ENCODE assay signal across 8 cellular contexts in the genomic region with DNA sequence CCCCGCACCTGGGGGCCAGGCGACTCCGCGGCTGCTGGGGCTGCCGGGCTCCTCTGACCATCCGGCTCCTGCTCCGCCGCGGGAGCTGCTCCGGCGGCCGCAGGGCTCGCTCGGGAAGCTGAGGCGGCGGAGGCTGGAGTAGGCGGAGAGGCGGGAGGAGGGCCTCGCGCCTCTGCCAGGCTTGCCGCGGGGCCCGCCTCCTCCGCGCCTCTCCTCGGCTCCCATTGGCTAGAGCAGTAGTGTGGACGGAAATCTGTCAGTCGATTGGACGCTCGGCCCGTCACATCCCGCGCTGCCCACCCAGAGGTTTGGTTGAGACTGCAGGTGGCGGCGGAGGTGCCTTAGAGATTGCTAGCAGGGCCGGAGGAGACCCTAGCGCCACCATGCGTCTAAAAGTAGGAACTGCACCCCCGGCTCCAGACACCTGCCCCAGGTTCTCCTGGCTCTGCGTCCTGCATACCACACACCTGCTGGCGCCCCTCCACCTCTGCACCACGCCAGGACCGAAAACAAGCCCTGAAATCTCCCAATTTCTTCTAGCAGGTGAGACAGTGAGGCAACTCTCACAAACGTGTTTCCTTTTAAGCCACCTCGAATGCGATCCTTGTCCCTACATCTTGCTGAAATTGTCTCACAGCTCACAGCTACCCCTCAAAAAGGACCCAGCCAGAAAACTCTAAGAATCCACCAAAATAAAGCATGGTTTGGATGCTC. TPM values are rescaled to one million over a fixed set of nuclear protein-coding genes. Genes with fewer than 3 reads are reported as not detected.
DNase-seq lines count a peak whose midpoint lies in the region; ATAC-seq, FAIRE-seq and TF ChIP-seq lines count a peak whose summit lies in the region.

TSS of gene SCAI (minus strand) at position 152 of the 714 bp plus-strand sequence. CDS start at position 61, 91 bp downstream.

- H3K4me2 ChIP-seq in H1 (ENCODE audit: insufficient read depth in 1 of 2, low read depth in 2 of 2, low read length in 2 of 2) = peak within 1 kb of the TSS; percentile 62 to 91
- peak within 1 kb of the TSS; percentile 98 for H3K4me2 ChIP-seq in mesendoderm (ENCODE audit: low read length)

- no peak within 1 kb of the TSS for H3K4ac ChIP-seq in H1 (replicated peaks; ENCODE audit: insufficient read length, low read depth, low read length)
- peak within 1 kb of the TSS; percentile 83 for H3K4ac ChIP-seq in mesendoderm (ENCODE audit: low read depth, low read length)

- H3K14ac ChIP-seq in H1 (ENCODE audit: insufficient read length) = peak within 1 kb of the TSS; percentile 35

- H4K20me1 ChIP-seq in H1 (replicated peaks in 1 of 2; ENCODE audit: control insufficient read depth in 1 of 2, insufficient read depth in 2 of 2, low read length in 2 of 2) = peaks cover 0 to 1% of the 10 kb centered on the region in 2 experiments

- H2BK20ac ChIP-seq in H1 (ENCODE audit: low read length) = no peak within 1 kb of the TSS

- H3K9me3 ChIP-seq in H1 (ENCODE audit: insufficient read depth in 2 of 2, low read depth in 1 of 2, low read length in 1 of 2) = no peaks in the 10 kb centered on the region

- H3K4me1 ChIP-seq in H1 (replicated peaks in 1 of 4; ENCODE audit: control insufficient read depth in 3 of 4, insufficient read depth in 4 of 4, low read length in 3 of 4) (peaks cover 0 to 4% (median 2%) of the 10 kb centered on the region in 4 experiments; a peak in 2 of 7 replicates), mesendoderm (ENCODE audit: control insufficient read depth, low read depth, low read length) (peaks cover 2% of the 10 kb centered on the region)

- 2% methylated on average over 40 of the region's 46 CpGs; no CpG with 5 or more reads in 1 of the 2 experiments for WGBS in H1 (ENCODE audit: extremely low coverage in 1 of 2, insufficient coverage in 1 of 2, insufficient read length in 1 of 2, insufficient replicate concordance in 2 of 2, low coverage in 1 of 2, low lambda C conversion rate in 2 of 2, missing lambda C conversion rate in 1 of 2), 2 experiments
- WGBS in mesendoderm (ENCODE audit: extremely low coverage, insufficient coverage, low lambda C conversion rate) = no CpG with 5 or more reads among the region's 46 CpGs

- no peak for TF ChIP-seq EP300 in H1 (IDR thresholded peaks at IDR 0.05; ENCODE audit: borderline replicate concordance in 1 of 2, low read depth in 2 of 2, low read length in 2 of 2)

- TF ChIP-seq RAD21 in H1 (IDR thresholded peaks at IDR 0.05 in 1 of 2, conservative IDR thresholded peaks at IDR 0.05 in 1 of 2; ENCODE audit: low read depth in 2 of 2, low read length in 2 of 2) = peak; percentile 79 to 83

- POLR2A ChIA-PET in H1 (lab: Charles Lee; ENCODE audit: partially characterized antibody) = interaction anchor here (0.5 to 1.2 kb wide), 3 partner anchors 14 to 108 kb away, joined by 3 to 4 read pairs (median 3); partner anchors contain the start of gene HSPA5

- peak within 1 kb of the TSS; percentile 85; the same call in 1 of the 2 replicates for H2BK5ac ChIP-seq in H1 (ENCODE audit: low read depth, low read length)
- no peak within 1 kb of the TSS for H2BK5ac ChIP-seq in mesendoderm (ENCODE audit: low read length)

- no peak for FAIRE-seq in H1 (lab: Jason Lieb, UNC)

- H3K18ac ChIP-seq in H1 (ENCODE audit: extremely low read depth, low read length) (peak within 1 kb of the TSS; percentile 17), mesendoderm (ENCODE audit: low read length) (peak within 1 kb of the TSS; percentile 89)

- peak; percentile 96 for DNase-seq in COLO829 (ENCODE audit: low spot score)
- DNase-seq in HS-5 (ENCODE audit: low read depth) = peak; percentile 93
- DNase-seq in NK-92 (lab: John Stamatoyannopoulos, UW; ENCODE audit: unreplicated experiment) = peak; percentile 84
- peak; percentile 95 to 97 for DNase-seq in activated CD8-positive, alpha-beta memory T cell treated with anti-CD3 and anti-CD28 coated beads for 1 hour (ENCODE audit: extremely low read depth in 1 of 2, low read depth in 1 of 2)
- peak; percentile 99 to 100 for DNase-seq in H1 (ENCODE audit: low read depth in 1 of 2, low spot score in 2 of 2)
- DNase-seq in mesendoderm = peak; percentile 100
- peak; percentile 95 for DNase-seq in stimulated activated CD8-positive, alpha-beta memory T cell treated with anti-CD3 and anti-CD28 coated beads, Interleukin-15, amount 100 ng/mL, for 1 hour (ENCODE audit: low read depth)

- no peak within 1 kb of the TSS for H4K5ac ChIP-seq in H1 (ENCODE audit: insufficient read length, low read depth, low read length)
- H4K5ac ChIP-seq in mesendoderm (ENCODE audit: low read length) = no peak within 1 kb of the TSS

- no peaks in the 10 kb centered on the region for H3K27me3 ChIP-seq in H1 (replicated peaks in 1 of 4; ENCODE audit: control insufficient read depth in 3 of 4, extremely low read depth in 1 of 4, insufficient read depth in 3 of 4, low read length in 3 of 4)
- H3K27me3 ChIP-seq in mesendoderm (ENCODE audit: insufficient read depth, low read length, poor library complexity) = no peaks in the 10 kb centered on the region

- TF ChIP-seq POLR2A in H1 (IDR thresholded peaks at IDR 0.05; ENCODE audit: control extremely low read depth in 1 of 2, low read depth in 2 of 2, low read length in 2 of 2) = peak in 1 of 2 experiments; percentile 85; a peak in 2 of 3 replicates

- H3K4me3 ChIP-seq in H1 (ENCODE audit: extremely low read depth in 1 of 4, insufficient read depth in 2 of 4, low read depth in 3 of 4, low read length in 4 of 4) (peak within 1 kb of the TSS; percentile 64 to 87 (median 74)), mesendoderm (ENCODE audit: low read length) (peak within 1 kb of the TSS; percentile 77)

- H2AK5ac ChIP-seq in H1 (ENCODE audit: low read depth, low read length) (no peak within 1 kb of the TSS), mesendoderm (ENCODE audit: low read length) (no peak within 1 kb of the TSS)

- H3K79me1 ChIP-seq in H1 (ENCODE audit: low read depth, low read length) (peaks cover 3% of the 10 kb centered on the region; the same call in 1 of the 2 replicates), mesendoderm (ENCODE audit: low read length) (no peaks in the 10 kb centered on the region)

- H3K9ac ChIP-seq in H1 (replicated peaks in 1 of 4; ENCODE audit: extremely low read depth in 1 of 4, low read depth in 3 of 4, low read length in 3 of 4) (peak within 1 kb of the TSS; percentile 65 to 90 (median 73)), mesendoderm (ENCODE audit: low read length) (peak within 1 kb of the TSS; percentile 83)

- peaks cover 0 to 12% (median 3%) of the 10 kb centered on the region in 4 experiments; a peak in 4 of 8 replicates for H3K36me3 ChIP-seq in H1 (ENCODE audit: control insufficient read depth in 2 of 4, insufficient read depth in 4 of 4, low read length in 3 of 4)
- no peaks in the 10 kb centered on the region for H3K36me3 ChIP-seq in mesendoderm (ENCODE audit: control insufficient read depth, insufficient read depth, low read length)

- ATAC-seq in GM19468 (IDR thresholded peaks at IDR 0.05; ENCODE audit: extremely low read depth, unreplicated experiment) = peak; percentile 94

- H4K91ac ChIP-seq in H1 (replicated peaks; ENCODE audit: insufficient read length, low read length) = no peak within 1 kb of the TSS

- H2BK12ac ChIP-seq in H1 (ENCODE audit: low read depth, low read length) = no peak within 1 kb of the TSS

- H4K8ac ChIP-seq in H1 (ENCODE audit: extremely low read depth, insufficient read depth, low read length) = peak within 1 kb of the TSS; percentile 3; the same call in 1 of the 2 replicates
- no peak within 1 kb of the TSS for H4K8ac ChIP-seq in mesendoderm (ENCODE audit: low read depth, low read length)

- peaks cover 0 to 33% of the 10 kb centered on the region in 2 experiments; a peak in 3 of 4 replicates for H3K79me2 ChIP-seq in H1 (ENCODE audit: control insufficient read depth in 1 of 2, insufficient read depth in 2 of 2, low read length in 2 of 2)
- peaks cover 2% of the 10 kb centered on the region for H3K79me2 ChIP-seq in mesendoderm (ENCODE audit: control insufficient read depth, insufficient read depth, low read length)

- H3K27ac ChIP-seq in H1 (ENCODE audit: low read depth, low read length) (peak within 1 kb of the TSS; percentile 77), mesendoderm (ENCODE audit: low read depth, low read length) (no peak within 1 kb of the TSS)

- TF ChIP-seq CTCF in H1 (IDR thresholded peaks at IDR 0.05; ENCODE audit: control extremely low read depth in 1 of 3, insufficient read depth in 1 of 3, low read depth in 1 of 3, low read length in 3 of 3) = peak; percentile 82 to 97 (median 96)

- H3K23ac ChIP-seq in H1 (ENCODE audit: insufficient read length) (no peak within 1 kb of the TSS), mesendoderm (ENCODE audit: low read length) (no peak within 1 kb of the TSS)

- H3K23me2 ChIP-seq in H1 (ENCODE audit: low read depth, low read length) = no peaks in the 10 kb centered on the region; the same call in 1 of the 2 replicates

- CTCF ChIA-PET in H1 (lab: Charles Lee; ENCODE audit: partially characterized antibody) = interaction anchor here (0.8 to 1.5 kb wide), 7 partner anchors 10 to 85 kb away, joined by 3 to 7 read pairs (median 5); no protein-coding TSS in a partner anchor

- no peak within 1 kb of the TSS for H2BK15ac ChIP-seq in H1 (ENCODE audit: low read length)
- no peak within 1 kb of the TSS for H2BK15ac ChIP-seq in mesendoderm (replicated peaks; ENCODE audit: low read depth)

- H2BK120ac ChIP-seq in H1 (replicated peaks; ENCODE audit: low read depth, low read length) = no peak within 1 kb of the TSS
- no peak within 1 kb of the TSS for H2BK120ac ChIP-seq in mesendoderm (ENCODE audit: low read depth, low read length)

- H2AFZ ChIP-seq in H1 (ENCODE audit: low read length) = peak within 1 kb of the TSS; percentile 61

- H3K56ac ChIP-seq in H1 (replicated peaks; ENCODE audit: insufficient read length, low read depth, low read length) (no peak within 1 kb of the TSS), mesendoderm (ENCODE audit: low read length) (peak within 1 kb of the TSS; percentile 89)

TF ChIP-seq in H1, 55 proteins besides CTCF, POLR2A, EP300 and RAD21 (continues in another document):
- TF ChIP-seq SIN3A (conservative IDR thresholded peaks at IDR 0.05 in 1 of 2, IDR thresholded peaks at IDR 0.05 in 1 of 2; ENCODE audit: low read depth in 1 of 2, low read length in 2 of 2) = no peak
- no peak for TF ChIP-seq HDAC6 (IDR thresholded peaks at IDR 0.05; ENCODE audit: low read depth, low read length)

RNA-seq across cellular contexts. Expression of gene SCAI, which starts in this region (rescaled TPM):
- total RNA-seq in H1 (2021; fragmentation: NEBNext Ultra II Directional; extraction: Animal tissue kit (Norgen Biotek cat#: 25700)) = 19.8 and 21.8 TPM in 2 replicates
- polyA plus RNA-seq in H1 (2011; rRNA removed) = 6.1 and 6.4 TPM in 2 replicates
- polyA plus RNA-seq in H1 (2011; cell fraction: cytosol; rRNA removed) = 8.2 TPM
- polyA plus RNA-seq in H1 (2011; cell fraction: nucleus; rRNA removed) = 9.4 TPM
- polyA plus RNA-seq in H1 (2012, experiment 1 of 2) = 7.1 to 7.7 TPM (median 7.3 TPM) in 4 replicates
- polyA plus RNA-seq in H1 (2012, experiment 2 of 2) = 0.30 TPM
- polyA plus RNA-seq in H1 (2013, experiment 1 of 2) = 8.4 TPM
- polyA plus RNA-seq in H1 (2013, experiment 2 of 2) = 8.9 TPM
- 27.3 and 32.7 TPM in 2 replicates for polyA minus RNA-seq in H1 (2011; rRNA and poly(A)+ RNA removed)
- polyA minus RNA-seq in H1 (2011; cell fraction: cytosol; rRNA and poly(A)+ RNA removed) = 17.0 TPM
- 35.2 TPM for polyA minus RNA-seq in H1 (2011; cell fraction: nucleus; rRNA and poly(A)+ RNA removed)
- 7.3 TPM for polyA plus RNA-seq in mesendoderm (2013, experiment 1 of 2)
- 7.8 TPM for polyA plus RNA-seq in mesendoderm (2013, experiment 2 of 2)
